ENCODE assay signal across 8 cellular contexts in the genomic region with DNA sequence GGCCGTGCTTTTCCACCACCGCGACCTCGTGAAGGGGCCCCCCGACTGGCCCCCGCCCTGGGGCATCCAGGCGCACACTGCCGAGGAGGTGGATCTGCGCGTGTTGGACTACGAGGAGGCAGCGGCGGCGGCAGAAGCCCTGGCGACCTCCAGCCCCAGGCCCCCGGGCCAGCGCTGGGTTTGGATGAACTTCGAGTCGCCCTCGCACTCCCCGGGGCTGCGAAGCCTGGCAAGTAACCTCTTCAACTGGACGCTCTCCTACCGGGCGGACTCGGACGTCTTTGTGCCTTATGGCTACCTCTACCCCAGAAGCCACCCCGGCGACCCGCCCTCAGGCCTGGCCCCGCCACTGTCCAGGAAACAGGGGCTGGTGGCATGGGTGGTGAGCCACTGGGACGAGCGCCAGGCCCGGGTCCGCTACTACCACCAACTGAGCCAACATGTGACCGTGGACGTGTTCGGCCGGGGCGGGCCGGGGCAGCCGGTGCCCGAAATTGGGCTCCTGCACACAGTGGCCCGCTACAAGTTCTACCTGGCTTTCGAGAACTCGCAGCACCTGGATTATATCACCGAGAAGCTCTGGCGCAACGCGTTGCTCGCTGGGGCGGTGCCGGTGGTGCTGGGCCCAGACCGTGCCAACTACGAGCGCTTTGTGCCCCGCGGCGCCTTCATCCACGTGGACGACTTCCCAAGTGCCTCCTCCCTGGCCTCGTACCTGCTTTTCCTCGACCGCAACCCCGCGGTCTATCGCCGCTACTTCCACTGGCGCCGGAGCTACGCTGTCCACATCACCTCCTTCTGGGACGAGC. TPM values are rescaled to one million over a fixed set of nuclear protein-coding genes. Genes with fewer than 3 reads are reported as not detected.
DNase-seq lines count a peak whose midpoint lies in the region; ATAC-seq and TF ChIP-seq lines count a peak whose summit lies in the region.

No MANE protein-coding gene starts in this region.

- H3K27me3 ChIP-seq in BJ (ENCODE audit: control insufficient read depth, insufficient read depth, low read length) (no peaks in the 10 kb centered on the region), lung (ENCODE audit: control insufficient read depth, insufficient read depth) (no peaks in the 10 kb centered on the region), transverse colon (no peaks in the 10 kb centered on the region)

- H3K4me1 ChIP-seq in lung (ENCODE audit: control insufficient read depth in 2 of 2, insufficient read depth in 2 of 2, low read length in 2 of 2) (peaks cover 2 to 14% of the 10 kb centered on the region in 2 donors), transverse colon (peaks cover 5 to 87% (median 56%) of the 10 kb centered on the region in 4 donors)

- CTCF ChIA-PET in BJ (lab: Yijun Ruan, JAX) = interaction anchor here (0.9 to 1.7 kb wide), 2 partner anchors 10 to 12 kb away, joined by 3 to 6 read pairs; no protein-coding TSS in a partner anchor

- no peak for TF ChIP-seq EP300 in transverse colon (IDR thresholded peaks at IDR 0.05; ENCODE audit: low read depth)

- peak; percentile 45 for TF ChIP-seq POLR2A in transverse colon (IDR thresholded peaks at IDR 0.05)

- H3K9me3 ChIP-seq in KOPT-K1 (ENCODE audit: insufficient read depth, low read length, poor library complexity, severe bottlenecking) (no peaks in the 10 kb centered on the region), lung (ENCODE audit: control insufficient read depth in 2 of 2, insufficient read depth in 1 of 2, low read length in 1 of 2) (no peaks in the 10 kb centered on the region), transverse colon (no peaks in the 10 kb centered on the region)

- no peak for DNase-seq in BJ (ENCODE audit: low read depth)
- no peak for DNase-seq in choroid plexus epithelial cell (ENCODE audit: low read depth)
- no peak for DNase-seq in lung (ENCODE audit: low spot score)
- peak; percentile 51 for DNase-seq in transverse colon
- no peak for DNase-seq in SK-N-DZ (ENCODE audit: low spot score)
- no peak for DNase-seq in amniotic stem cell (lab: John Stamatoyannopoulos, UW)

- intact Hi-C loops in transverse colon (cut with DNase I; ENCODE audit: low total_unique reads) = no loop called here

- 21 to 40% methylated on average over 72 of the region's 72 CpGs for WGBS in lung, 2 donors
- WGBS in transverse colon (ENCODE audit: low coverage in 1 of 2), 2 donors = 36% methylated on average over 37 of the region's 72 CpGs; no CpG with 5 or more reads in 1 of the 2 donors

- POLR2A ChIA-PET in BJ (lab: Charles Lee) = interaction anchor here (0.6 kb wide), 1 partner anchor 1029 kb away, joined by 6 read pairs; no protein-coding TSS in a partner anchor

- in situ Hi-C loops in transverse colon (cut with MboI; ENCODE audit: low pct_ligation_motif_present in 1 of 4, low pct_unique_long_range_greater_than_20kb in 1 of 4, low sequenced_read_pairs in 3 of 4) = no loop called here

- peak; percentile 3 for ATAC-seq in lung (ENCODE audit: insufficient read depth, low FRiP score)
- ATAC-seq in HG02763 (IDR thresholded peaks at IDR 0.05; ENCODE audit: unreplicated experiment) = no peak

- H3K27ac ChIP-seq in KOPT-K1 (ENCODE audit: low read depth, low read length, poor library complexity, severe bottlenecking) = peak overlapping the region; percentile 95
- peak overlapping the region in 1 of 2 donors; percentile 97 for H3K27ac ChIP-seq in lung (ENCODE audit: low read depth in 1 of 2, low read length in 1 of 2)
- H3K27ac ChIP-seq in transverse colon = peak overlapping the region; percentile 96 to 97 (median 97)

- no peaks in the 10 kb centered on the region; the same call in 1 of the 2 replicates for H3K36me3 ChIP-seq in BJ (ENCODE audit: control insufficient read depth, insufficient read depth, low read length)
- H3K36me3 ChIP-seq in KOPT-K1 (ENCODE audit: insufficient read depth, low read length) = peaks cover 33% of the 10 kb centered on the region
- H3K36me3 ChIP-seq in lung (ENCODE audit: control insufficient read depth in 2 of 2, insufficient read depth in 2 of 2, low read length in 2 of 2) = peaks cover 0 to 2% of the 10 kb centered on the region in 2 donors
- no peaks in the 10 kb centered on the region for H3K36me3 ChIP-seq in transverse colon

- TF ChIP-seq CTCF in BJ (IDR thresholded peaks at IDR 0.05; ENCODE audit: insufficient read depth, low read depth, low read length) (no peak), choroid plexus epithelial cell (conservative IDR thresholded peaks at IDR 0.05; ENCODE audit: low read depth, low read length) (no peak), lung (IDR thresholded peaks at IDR 0.05; ENCODE audit: control extremely low read depth, extremely low read depth) (no peak), transverse colon (IDR thresholded peaks at IDR 0.05) (no peak)

- H3K4me3 ChIP-seq in BJ (ENCODE audit: low read depth, low read length) (peak overlapping the region; percentile 53), choroid plexus epithelial cell (ENCODE audit: low read depth, low read length) (peak overlapping the region; percentile 74), lung (peak overlapping the region; percentile 69), transverse colon (peak overlapping the region; percentile 61 to 87 (median 76))

RNA-seq across cellular contexts. Expression of gene FUT4, which starts 1.3 kb away (rescaled TPM):
- 1.9 and 2.3 TPM in 2 replicates for polyA plus RNA-seq in BJ (2011; rRNA removed)
- polyA minus RNA-seq in BJ (2011; rRNA and poly(A)+ RNA removed) = 1.8 and 2.4 TPM in 2 replicates
- 1 to 10 TPM; 7.5 to 9.7 TPM for total RNA-seq in lung
- polyA plus RNA-seq in lung = 1 to 10 TPM; 1.0 to 6.9 TPM
- 10 to 100 TPM; 14.9 to 39.0 (median 22.4) TPM for total RNA-seq in transverse colon
- 1.3 TPM in 2 replicates for polyA plus RNA-seq in SK-N-DZ (2014; cell fraction: cytosol; rRNA removed)
- 0.76 and 1.5 TPM in 2 replicates for polyA plus RNA-seq in SK-N-DZ (2014; cell fraction: nucleus; rRNA removed)

RNA-seq across cellular contexts. Expression of gene PIWIL4, which starts 22.1 kb away (rescaled TPM):
- polyA plus RNA-seq in BJ (2011; rRNA removed) (1.6 and 2.7 TPM in 2 replicates), lung (1 to 10 TPM; 2.4 to 3.7 TPM)
- 1.2 and 1.3 TPM in 2 replicates for polyA minus RNA-seq in BJ (2011; rRNA and poly(A)+ RNA removed)
- total RNA-seq in lung (1 to 10 TPM; 1.8 to 5.8 TPM), transverse colon (10 to 100 TPM in 1 of 4 donors, 1 to 10 TPM in 3; 6.7 to 17.9 (median 8.9) TPM)
- polyA plus RNA-seq in SK-N-DZ (2014; cell fraction: cytosol; rRNA removed) = 0.14 and 0.41 TPM in 2 replicates
- 0.07 and 0.35 TPM in 2 replicates for polyA plus RNA-seq in SK-N-DZ (2014; cell fraction: nucleus; rRNA removed)

RNA-seq across cellular contexts. Expression of gene C11orf97, which starts 32.8 kb away (rescaled TPM):
- polyA plus RNA-seq in BJ (2011; rRNA removed) (not detected in 2 replicates), lung (1 to 10 TPM; 4.1 to 7.4 TPM)
- polyA minus RNA-seq in BJ (2011; rRNA and poly(A)+ RNA removed) = not detected in 2 replicates
- total RNA-seq in lung (10 to 100 TPM in 1 of 2 donors, 1 to 10 TPM in 1; 6.3 to 14.7 TPM), transverse colon (not detected)
- polyA plus RNA-seq in SK-N-DZ (2014; cell fraction: cytosol; rRNA removed) = not detected in 2 replicates
- polyA plus RNA-seq in SK-N-DZ (2014; cell fraction: nucleus; rRNA removed) = not detected in 2 replicates

RNA-seq across cellular contexts. Expression of gene ANKRD49, which starts 51.3 kb away (rescaled TPM):
- polyA plus RNA-seq in BJ (2011; rRNA removed) (8.1 and 13.2 TPM in 2 replicates), lung (10 to 100 TPM; 13.0 to 18.1 TPM)
- polyA minus RNA-seq in BJ (2011; rRNA and poly(A)+ RNA removed) = 3.6 and 6.2 TPM in 2 replicates
- total RNA-seq in lung (10 to 100 TPM; 10.4 to 22.6 TPM), transverse colon (10 to 100 TPM; 24.4 to 43.6 (median 33.2) TPM)
- 56.0 and 70.6 TPM in 2 replicates for polyA plus RNA-seq in SK-N-DZ (2014; cell fraction: cytosol; rRNA removed)
- polyA plus RNA-seq in SK-N-DZ (2014; cell fraction: nucleus; rRNA removed) = 82.7 and 88.3 TPM in 2 replicates

RNA-seq across cellular contexts. Expression of gene MRE11, which starts 51.4 kb away (rescaled TPM):
- polyA plus RNA-seq in BJ (2011; rRNA removed) = 2.6 and 7.8 TPM in 2 replicates
- polyA minus RNA-seq in BJ (2011; rRNA and poly(A)+ RNA removed) = 2.7 and 3.1 TPM in 2 replicates
- total RNA-seq in lung = 10 to 100 TPM; 16.1 to 67.8 TPM
- 1 to 10 TPM; 4.3 to 5.6 TPM for polyA plus RNA-seq in lung
- 10 to 100 TPM in 2 of 4 donors, 1 to 10 TPM in 2; 5.6 to 17.0 (median 9.9) TPM for total RNA-seq in transverse colon
- 40.7 and 49.3 TPM in 2 replicates for polyA plus RNA-seq in SK-N-DZ (2014; cell fraction: cytosol; rRNA removed)
- polyA plus RNA-seq in SK-N-DZ (2014; cell fraction: nucleus; rRNA removed) = 32.1 and 34.0 TPM in 2 replicates

Comparison
In these comparisons a context has a peak if more than half of its experiments do, and no peak if none do; other contexts are left out.
1. RNA of gene C11orf97, which starts 32.8 kb away (total RNA-seq): 6.3 to 14.7 TPM in lung; not detected in transverse colon; every median in the first group is over 4 times any median in the second.
2. Peak in every context shown above with its lines, with median percentiles within 50 percentile points of each other: H3K4me3 ChIP-seq.